Comparison of ENCODE assay signal across 32 cellular contexts in genomic region chr19:40990972-40991381, GRCh38. TPM values are rescaled to one million over a fixed set of nuclear protein-coding genes. Genes with fewer than 3 reads are reported as not detected.
DNase-seq lines count a peak whose midpoint lies in the region; ATAC-seq, FAIRE-seq and TF ChIP-seq lines count a peak whose summit lies in the region.
"Had no signal": no experiment of that assay in that cellular context is flagged by ENCODE, and none has a peak within 500 bp of the region (broad histone marks: within the 10 kb centered on the region; RNA-seq: fewer than 3 reads in every experiment).

TSS of gene CYP2B6 (plus strand) at chr19:40991282. CDS start at chr19:40991306, 24 bp downstream.

- H3K79me2 ChIP-seq in HepG2 (ENCODE audit: insufficient read depth, low read length), result no peaks in the 10 kb centered on the region

- peak within 1 kb of the TSS; percentile 80 to 94 for H3K27ac ChIP-seq in liver (ENCODE audit: low read depth in 1 of 2, low read length in 2 of 2)
- no peak within 1 kb of the TSS for H3K27ac ChIP-seq in HepG2 (ENCODE audit: extremely low read length, insufficient read depth, low read length)
- H3K27ac ChIP-seq in vagina, result no peak within 1 kb of the TSS
- H3K27ac ChIP-seq: SK-N-MC had no signal

- POLR2A ChIA-PET in HepG2 (lab: Yijun Ruan, JAX), result no interaction called here

- H3K4me3 ChIP-seq in liver (ENCODE audit: low read depth in 1 of 3, low read length in 3 of 3) (peak within 1 kb of the TSS; percentile 56 to 87 (median 87)), HepG2 (replicated peaks in 1 of 3; ENCODE audit: insufficient read depth in 1 of 3, low read depth in 2 of 3, low read length in 3 of 3) (no peak within 1 kb of the TSS), bronchial epithelial cell (ENCODE audit: low read depth, low read length) (no peak within 1 kb of the TSS), vagina (no peak within 1 kb of the TSS)
- H3K4me3 ChIP-seq: GM12878, GM23338, HAP-1, MG63, SK-N-MC had no signal

- CTCF ChIA-PET in HepG2 (lab: Yijun Ruan, JAX; ENCODE audit: low intra/inter-chr PET ratio, low total read pairs), result no interaction called here

- in situ Hi-C loops in HepG2 (cut with HindIII; ENCODE audit: extremely low pct_ligation_motif_present, low pct_unique_long_range_greater_than_20kb), result no loop called here

- H3K27me3 ChIP-seq in liver (ENCODE audit: control insufficient read depth in 4 of 4, insufficient read depth in 4 of 4, low read length in 3 of 4) (no peaks in the 10 kb centered on the region), HepG2 (ENCODE audit: control insufficient read depth in 1 of 2, insufficient read depth in 2 of 2, low read length in 2 of 2) (peaks cover 3 to 4% of the 10 kb centered on the region in 2 experiments; a peak in 3 of 5 replicates), bronchial epithelial cell (ENCODE audit: control insufficient read depth, insufficient read depth, low read length) (no peaks in the 10 kb centered on the region), vagina (no peaks in the 10 kb centered on the region)

- H4K20me1 ChIP-seq in HepG2 (ENCODE audit: insufficient read depth, low read length), result no peaks in the 10 kb centered on the region

- 40% methylated on average over 2 of the region's 2 CpGs for WGBS in liver
- 10% methylated on average over 2 of the region's 2 CpGs for WGBS in HepG2 (ENCODE audit: low lambda C conversion rate)

- H3K4me2 ChIP-seq in HepG2 (ENCODE audit: low read depth, low read length), result no peak within 1 kb of the TSS
- H3K4me2 ChIP-seq: GM23338 had no signal

- FAIRE-seq in HepG2 (lab: Jason Lieb, UNC) (no peak), bronchial epithelial cell (lab: Jason Lieb, UNC) (peak; percentile 83)
- FAIRE-seq: GM12878, RCC 7860 had no signal

- TF ChIP-seq CTCF in liver (IDR thresholded peaks at IDR 0.05; ENCODE audit: low read depth, low read length, missing input control) (no peak), HepG2 (CRISPR knock-in tag; IDR thresholded peaks at IDR 0.05) (no peak), bronchial epithelial cell (IDR thresholded peaks at IDR 0.05; ENCODE audit: insufficient read depth, low read length, severe bottlenecking) (no peak), vagina (IDR thresholded peaks at IDR 0.05) (no peak)

- TF ChIP-seq RAD21 in liver (IDR thresholded peaks at IDR 0.05) (peak; percentile 45 to 55), HepG2 (CRISPR knock-in tag; IDR thresholded peaks at IDR 0.05) (no peak)

- intact Hi-C loops in HepG2 (cut with micrococcal nuclease; ENCODE audit: unreplicated experiment) (no loop called here), vagina (cut with DNase I) (no loop called here)

- peaks cover 2 to 39% (median 23%) of the 10 kb centered on the region in 4 donors for H3K4me1 ChIP-seq in liver (ENCODE audit: control insufficient read depth in 4 of 4, insufficient read depth in 4 of 4, low read length in 3 of 4)
- H3K4me1 ChIP-seq in HepG2 (ENCODE audit: insufficient read depth, low read length), result no peaks in the 10 kb centered on the region
- H3K4me1 ChIP-seq in vagina, result no peaks in the 10 kb centered on the region
- H3K4me1 ChIP-seq: HAP-1 had no signal

- H3K9ac ChIP-seq in liver (ENCODE audit: low read depth in 1 of 2, low read length in 2 of 2), result peak within 1 kb of the TSS; percentile 30 to 85
- H3K9ac ChIP-seq in HepG2 (ENCODE audit: insufficient read depth, low read depth, low read length), result no peak within 1 kb of the TSS

- no TSS peak for BruUV-seq in HepG2 (replicated peaks; lab: Mats Ljungman, UMichigan)

- no peak for DNase-seq in HepG2 (ENCODE audit: low spot score)
- DNase-seq in bronchial epithelial cell (ENCODE audit: low read depth), result no peak
- peak; percentile 47 for DNase-seq in mucosa of gallbladder (ENCODE audit: low spot score)
- no peak for DNase-seq in AML-193 (lab: John Stamatoyannopoulos, UW)
- DNase-seq in vagina (ENCODE audit: extremely low spot score in 2 of 2), result no peak
- DNase-seq in NCI-H1694 (lab: John Stamatoyannopoulos, UW), result no peak
- DNase-seq: C1 segment of cervical spinal cord; CD4-positive, alpha-beta memory T cell; COR-L47; DMS79; EL; GDM1; HFFc6; KG1; NCI-H1694 treated with DMSO at 0.1 percent for 48 hours; NCI-H2081; NCI-H2227 treated with DMSO at 0.1 percent for 48 hours; NCI-H510A; NCI-H69; SIG-M5 had no signal

- H2AFZ ChIP-seq in HepG2 (ENCODE audit: low read length), result no peak within 1 kb of the TSS
- H2AFZ ChIP-seq: GM23338 had no signal

- H3K9me3 ChIP-seq in liver (ENCODE audit: control insufficient read depth in 4 of 4, low read length in 3 of 4), result no peaks in the 10 kb centered on the region
- H3K9me3 ChIP-seq in HepG2 (ENCODE audit: low read length), result no peaks in the 10 kb centered on the region
- no peaks in the 10 kb centered on the region for H3K9me3 ChIP-seq in vagina
- H3K9me3 ChIP-seq: HAP-1 had no signal

- TF ChIP-seq EP300 in HepG2 (IDR thresholded peaks at IDR 0.05; ENCODE audit: low read depth in 2 of 2, low read length in 2 of 2), result no peak
- no peak for TF ChIP-seq EP300 in HepG2 (CRISPR knock-in tag; IDR thresholded peaks at IDR 0.05; ENCODE audit: borderline replicate concordance)

- TF ChIP-seq POLR2A in HepG2 (IDR thresholded peaks at IDR 0.05; ENCODE audit: insufficient read depth in 1 of 2, low read depth in 2 of 2, low read length in 2 of 2), result no peak
- TF ChIP-seq POLR2A in vagina (IDR thresholded peaks at IDR 0.05), result no peak

- ATAC-seq in HepG2, result no peak
- no peak for ATAC-seq in GM18909 (IDR thresholded peaks at IDR 0.05; ENCODE audit: poor library complexity, unreplicated experiment)
- ATAC-seq: GM12878, GM23338 had no signal

- H3K36me3 ChIP-seq in liver (ENCODE audit: control insufficient read depth in 4 of 4, insufficient read depth in 3 of 4, low read depth in 1 of 4, low read length in 3 of 4) (peaks cover 0 to 4% (median under 1%) of the 10 kb centered on the region in 4 donors), HepG2 (replicated peaks in 1 of 2; ENCODE audit: control insufficient read depth in 1 of 2, insufficient read depth in 2 of 2, low read length in 2 of 2) (no peaks in the 10 kb centered on the region), bronchial epithelial cell (ENCODE audit: control insufficient read depth, insufficient read depth, low read length) (no peaks in the 10 kb centered on the region), vagina (no peaks in the 10 kb centered on the region)
- H3K36me3 ChIP-seq: HAP-1, MG63 had no signal

TF ChIP-seq in liver, 16 proteins besides CTCF, POLR2A, EP300 and RAD21 (continues in another document):
- TF ChIP-seq EGR1 (IDR thresholded peaks at IDR 0.05; ENCODE audit: low read depth in 2 of 2) (peak; percentile 92 to 94), RXRA (IDR thresholded peaks at IDR 0.05) (peak; percentile 95 to 97), YY1 (IDR thresholded peaks at IDR 0.05) (peak; percentile 83), NR2F2 (IDR thresholded peaks at IDR 0.05) (no peak), SP1 (IDR thresholded peaks at IDR 0.05) (peak; percentile 99), ATF3 (IDR thresholded peaks at IDR 0.05) (peak; percentile 89), HNF4A (conservative IDR thresholded peaks at IDR 0.05) (peak; percentile 96 to 97), JUND (IDR thresholded peaks at IDR 0.05) (peak; percentile 63 to 77)

TF ChIP-seq in HepG2, 621 proteins besides CTCF, POLR2A, EP300 and RAD21 (continues in another document):
- TF ChIP-seq DR1 (CRISPR knock-in tag; IDR thresholded peaks at IDR 0.05), result no peak
- no peak for TF ChIP-seq PLSCR1 (CRISPR knock-in tag; IDR thresholded peaks at IDR 0.05; ENCODE audit: borderline replicate concordance)
- TF ChIP-seq STAG1 (CRISPR knock-in tag; IDR thresholded peaks at IDR 0.05), result no peak
- no peak for TF ChIP-seq ZNF329 (CRISPR knock-in tag; IDR thresholded peaks at IDR 0.05; ENCODE audit: low read depth)

RNA-seq across cellular contexts. Expression of gene CYP2B6, which starts in this region (rescaled TPM):
- total RNA-seq in liver, result 10 to 100 TPM in 1 of 2 donors, not detected in 1; 13.0 TPM
- 100 to 1,000 TPM in 1 of 2 donors, 10 to 100 TPM in 1; 16.6 to 751 TPM for polyA plus RNA-seq in liver
- not detected in 2 replicates for total RNA-seq in HepG2 (2016; rRNA removed; fragmentation: Illumina TruSeq; extraction: Trizol)
- total RNA-seq in HepG2 (2016; cell fraction: cytosol; rRNA removed; fragmentation: Illumina TruSeq; extraction: Trizol; ENCODE audit: low read depth), result not detected in 2 replicates
- not detected in 2 replicates for total RNA-seq in HepG2 (2016; cell fraction: insoluble cytoplasmic fraction; rRNA removed; fragmentation: Illumina TruSeq; extraction: Trizol)
- total RNA-seq in HepG2 (2016; cell fraction: membrane; rRNA removed; fragmentation: Illumina TruSeq; extraction: Trizol), result not detected in 2 replicates
- not detected in 2 replicates for total RNA-seq in HepG2 (2016; cell fraction: nucleus; rRNA removed; fragmentation: Illumina TruSeq; extraction: Trizol)
- polyA plus RNA-seq in HepG2 (2011; rRNA removed), result 0.09 TPM in 2 replicates
- polyA plus RNA-seq in HepG2 (2011; cell fraction: cytosol; rRNA removed), result 0.07 and 0.08 TPM in 2 replicates
- 0.10 and 0.12 TPM in 2 replicates for polyA plus RNA-seq in HepG2 (2011; cell fraction: nucleus; rRNA removed)
- polyA plus RNA-seq in HepG2 (2012), result not detected in 2 replicates
- polyA plus RNA-seq in HepG2 (2016; cell fraction: cytosol; fragmentation: Illumina TruSeq; extraction: Trizol; ENCODE audit: low read depth), result not detected in 2 replicates
- not detected in 2 replicates for polyA plus RNA-seq in HepG2 (2016; cell fraction: insoluble cytoplasmic fraction; fragmentation: Illumina TruSeq; extraction: Trizol; ENCODE audit: low read depth)
- not detected in 2 replicates for polyA plus RNA-seq in HepG2 (2016; cell fraction: membrane; fragmentation: Illumina TruSeq; extraction: Trizol; ENCODE audit: low read depth)
- not detected in 2 replicates for polyA plus RNA-seq in HepG2 (2016; cell fraction: nucleus; fragmentation: Illumina TruSeq; extraction: Trizol; ENCODE audit: insufficient read depth, low read depth)
- 0.26 TPM in 1 of 2 replicates, not detected in the other for polyA minus RNA-seq in HepG2 (2011; rRNA and poly(A)+ RNA removed; ENCODE audit: low replicate concordance)
- polyA minus RNA-seq in HepG2 (2011; cell fraction: cytosol; rRNA and poly(A)+ RNA removed), result not detected in 2 replicates
- polyA minus RNA-seq in HepG2 (2011; cell fraction: nucleus; rRNA and poly(A)+ RNA removed), result not detected in 2 replicates
- total RNA-seq in bronchial epithelial cell, result not detected in 2 replicates
- total RNA-seq in mucosa of gallbladder, result 16.4 TPM
- total RNA-seq in vagina, result not detected
- total RNA-seq: A172; CD4-positive, alpha-beta memory T cell; HFFc6; IMR-90; OCI-LY7 had no signal
- polyA plus RNA-seq: AG04450; CD4-positive, alpha-beta memory T cell; IMR-90 had no signal

Comparison
In these comparisons a context has a peak if more than half of its experiments do, and no peak if none do; other contexts are left out.
1. RNA of gene CYP2B6 (polyA plus RNA-seq): 16.6 to 751 TPM in liver; 0.07 to 0.12 TPM in HepG2; every median in the first group is over 10 times any median in the second.
2. H3K27ac ChIP-seq: peak in liver (2 of 2); none in HepG2 (single experiment) and vagina (single experiment).
3. H3K4me3 ChIP-seq: peak in liver (3 of 3); none in HepG2 (0 of 3), bronchial epithelial cell (single experiment) and vagina (0 of 2).